In the genomic region with DNA sequence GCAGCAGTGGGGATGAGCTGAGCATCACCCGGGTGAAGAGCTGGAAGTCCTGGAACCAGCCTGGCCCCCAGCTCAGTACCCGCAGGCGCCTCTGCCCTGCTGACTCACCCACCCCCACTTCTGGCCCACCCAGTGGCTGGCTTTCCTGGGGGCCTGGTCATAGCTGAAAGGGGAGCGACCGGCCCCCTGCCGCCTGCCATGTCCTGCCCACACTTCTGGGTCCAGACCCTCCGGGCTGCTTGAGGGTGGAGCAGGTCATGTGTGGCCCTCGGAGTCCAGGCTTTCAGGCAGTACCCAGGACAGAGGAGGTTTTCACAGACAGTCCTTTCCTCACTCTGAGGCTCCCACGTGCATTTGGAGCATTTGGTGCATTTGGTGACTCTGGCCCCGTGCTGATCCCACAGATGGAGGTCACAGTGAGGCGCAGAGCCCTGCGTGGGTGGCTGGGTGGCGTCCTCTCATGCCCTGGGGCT, we compare ENCODE assay signal across 2 cellular contexts.
TF ChIP-seq lines count a peak whose summit lies in the region.

No MANE protein-coding gene starts in this region.

TF ChIP-seq in SK-N-SH, 30 proteins besides CTCF, POLR2A, EP300 and RAD21:
- TF ChIP-seq RFX5 (IDR thresholded peaks at IDR 0.05; ENCODE audit: low read length) (no peak), CHD2 (IDR thresholded peaks at IDR 0.05; ENCODE audit: low read length, partially characterized antibody) (no peak), GABPA (IDR thresholded peaks at IDR 0.05; ENCODE audit: low read depth) (no peak), EZH2phosphoT487 (IDR thresholded peaks at IDR 0.05; ENCODE audit: borderline replicate concordance, low read depth) (no peak), FOXM1 (IDR thresholded peaks at IDR 0.05; ENCODE audit: low read depth) (no peak), TCF12 (IDR thresholded peaks at IDR 0.05) (no peak), POLR2AphosphoS5 (IDR thresholded peaks at IDR 0.05; ENCODE audit: low read depth, low read length) (no peak), YY1 (IDR thresholded peaks at IDR 0.05; ENCODE audit: low read depth) (no peak), SMC3 (IDR thresholded peaks at IDR 0.05; ENCODE audit: low read depth, low read length) (no peak), USF1 (IDR thresholded peaks at IDR 0.05; ENCODE audit: borderline replicate concordance, low read depth) (no peak), FOSL2 (IDR thresholded peaks at IDR 0.05; ENCODE audit: borderline replicate concordance, low read depth) (no peak), TAF1 (IDR thresholded peaks at IDR 0.05; ENCODE audit: borderline replicate concordance, low read depth, low read length) (no peak), ZBTB33 (IDR thresholded peaks at IDR 0.05; ENCODE audit: borderline replicate concordance, low read depth) (no peak), MXI1 (IDR thresholded peaks at IDR 0.05; ENCODE audit: low read depth, low read length) (no peak), JUND (IDR thresholded peaks at IDR 0.05) (no peak), TEAD4 (IDR thresholded peaks at IDR 0.05; ENCODE audit: borderline replicate concordance, insufficient read depth) (no peak), IRF3 (IDR thresholded peaks at IDR 0.05; ENCODE audit: low read depth, low read length) (no peak), MEF2A (IDR thresholded peaks at IDR 0.05; ENCODE audit: borderline replicate concordance, low read depth) (no peak)
- TF ChIP-seq, protein P1, sequence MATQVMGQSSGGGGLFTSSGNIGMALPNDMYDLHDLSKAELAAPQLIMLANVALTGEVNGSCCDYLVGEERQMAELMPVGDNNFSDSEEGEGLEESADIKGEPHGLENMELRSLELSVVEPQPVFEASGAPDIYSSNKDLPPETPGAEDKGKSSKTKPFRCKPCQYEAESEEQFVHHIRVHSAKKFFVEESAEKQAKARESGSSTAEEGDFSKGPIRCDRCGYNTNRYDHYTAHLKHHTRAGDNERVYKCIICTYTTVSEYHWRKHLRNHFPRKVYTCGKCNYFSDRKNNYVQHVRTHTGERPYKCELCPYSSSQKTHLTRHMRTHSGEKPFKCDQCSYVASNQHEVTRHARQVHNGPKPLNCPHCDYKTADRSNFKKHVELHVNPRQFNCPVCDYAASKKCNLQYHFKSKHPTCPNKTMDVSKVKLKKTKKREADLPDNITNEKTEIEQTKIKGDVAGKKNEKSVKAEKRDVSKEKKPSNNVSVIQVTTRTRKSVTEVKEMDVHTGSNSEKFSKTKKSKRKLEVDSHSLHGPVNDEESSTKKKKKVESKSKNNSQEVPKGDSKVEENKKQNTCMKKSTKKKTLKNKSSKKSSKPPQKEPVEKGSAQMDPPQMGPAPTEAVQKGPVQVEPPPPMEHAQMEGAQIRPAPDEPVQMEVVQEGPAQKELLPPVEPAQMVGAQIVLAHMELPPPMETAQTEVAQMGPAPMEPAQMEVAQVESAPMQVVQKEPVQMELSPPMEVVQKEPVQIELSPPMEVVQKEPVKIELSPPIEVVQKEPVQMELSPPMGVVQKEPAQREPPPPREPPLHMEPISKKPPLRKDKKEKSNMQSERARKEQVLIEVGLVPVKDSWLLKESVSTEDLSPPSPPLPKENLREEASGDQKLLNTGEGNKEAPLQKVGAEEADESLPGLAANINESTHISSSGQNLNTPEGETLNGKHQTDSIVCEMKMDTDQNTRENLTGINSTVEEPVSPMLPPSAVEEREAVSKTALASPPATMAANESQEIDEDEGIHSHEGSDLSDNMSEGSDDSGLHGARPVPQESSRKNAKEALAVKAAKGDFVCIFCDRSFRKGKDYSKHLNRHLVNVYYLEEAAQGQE (IDR thresholded peaks at IDR 0.05; ENCODE audit: low read depth, low read length): no peak
- TF ChIP-seq, protein P2, sequence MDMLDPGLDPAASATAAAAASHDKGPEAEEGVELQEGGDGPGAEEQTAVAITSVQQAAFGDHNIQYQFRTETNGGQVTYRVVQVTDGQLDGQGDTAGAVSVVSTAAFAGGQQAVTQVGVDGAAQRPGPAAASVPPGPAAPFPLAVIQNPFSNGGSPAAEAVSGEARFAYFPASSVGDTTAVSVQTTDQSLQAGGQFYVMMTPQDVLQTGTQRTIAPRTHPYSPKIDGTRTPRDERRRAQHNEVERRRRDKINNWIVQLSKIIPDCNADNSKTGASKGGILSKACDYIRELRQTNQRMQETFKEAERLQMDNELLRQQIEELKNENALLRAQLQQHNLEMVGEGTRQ (IDR thresholded peaks at IDR 0.05; ENCODE audit: borderline replicate concordance, low read depth, low read length): no peak

TF ChIP-seq in H1, 55 proteins besides CTCF, POLR2A, EP300 and RAD21:
- TF ChIP-seq CHD2 (IDR thresholded peaks at IDR 0.05; ENCODE audit: low read length): no peak
